ENCODE assay signal across 8 cellular contexts in genomic region chr12:31117203-31118011, GRCh38. TPM values are rescaled to one million over a fixed set of nuclear protein-coding genes. Genes with fewer than 3 reads are reported as not detected.
A peak's percentile ranks its signal among the peaks of the same experiment; 100 is the strongest.
DNase-seq lines count a peak whose midpoint lies in the region; ATAC-seq and TF ChIP-seq lines count a peak whose summit lies in the region.

No MANE protein-coding gene starts in this region.

- DNase-seq in GDM1 (lab: John Stamatoyannopoulos, UW) = peak; percentile 26
- peak; percentile 3 for DNase-seq in HCEC 1CT
- peak; percentile 40 for DNase-seq in NCI-H2107 treated with DMSO at 0.1 percent for 48 hours (lab: John Stamatoyannopoulos, UW; ENCODE audit: unreplicated experiment)
- peak; percentile 83 for DNase-seq in activated CD8-positive, alpha-beta memory T cell treated with anti-CD3 and anti-CD28 coated beads for 24 hours
- DNase-seq in erythroblast (lab: John Stamatoyannopoulos, UW) = peak; percentile 45 to 64
- DNase-seq in naive thymus-derived CD4-positive, alpha-beta T cell = peak in 8 of 9 donors; percentile 50 to 64 (median 54)
- DNase-seq in stimulated activated naive CD8-positive, alpha-beta T cell treated with anti-CD3 and anti-CD28 coated beads, Interleukin-15, amount 100 ng/mL, for 72 hours = peak; percentile 45 to 74
- no peak for DNase-seq in GM19240 (ENCODE audit: insufficient read length, low spot score)

- peaks cover 0 to 7% of the 10 kb centered on the region in 2 donors for H3K27me3 ChIP-seq in naive thymus-derived CD4-positive, alpha-beta T cell (ENCODE audit: control insufficient read depth in 2 of 2, insufficient read depth in 2 of 2, low read length in 2 of 2)

- CTCF ChIA-PET in naive thymus-derived CD4-positive, alpha-beta T cell (lab: Charles Lee) = no interaction called here

- H3K9me3 ChIP-seq in naive thymus-derived CD4-positive, alpha-beta T cell (ENCODE audit: control insufficient read depth in 2 of 3, low read length in 3 of 3) = no peaks in the 10 kb centered on the region

- H3K36me3 Mint-ChIP-seq in naive thymus-derived CD4-positive, alpha-beta T cell = no peaks in the 10 kb centered on the region

- H3K9me3 Mint-ChIP-seq in naive thymus-derived CD4-positive, alpha-beta T cell = peaks cover 0 to 3% (median 0%) of the 10 kb centered on the region in 11 donors
- no peaks in the 10 kb centered on the region for H3K9me3 Mint-ChIP-seq in stimulated activated naive CD8-positive, alpha-beta T cell treated with anti-CD3 and anti-CD28 coated beads, Interleukin-15, amount 100 ng/mL, for 72 hours

- peak overlapping the region; percentile 71 for H3K4me3 ChIP-seq in naive thymus-derived CD4-positive, alpha-beta T cell (ENCODE audit: low read length)

- POLR2A ChIA-PET in naive thymus-derived CD4-positive, alpha-beta T cell (lab: Charles Lee) = interaction anchor here (0.6 kb wide), 1 partner anchor 208 kb away, joined by 4 read pairs; no protein-coding TSS in a partner anchor

- ATAC-seq in naive thymus-derived CD4-positive, alpha-beta T cell = peak; percentile 84
- ATAC-seq in stimulated activated naive CD8-positive, alpha-beta T cell treated with anti-CD3 and anti-CD28 coated beads, Interleukin-15, amount 100 ng/mL, for 72 hours = peak; percentile 43

- peak overlapping the region; percentile 14 for H3K27ac ChIP-seq in naive thymus-derived CD4-positive, alpha-beta T cell (ENCODE audit: low read depth, low read length)

- H3K4me1 Mint-ChIP-seq in naive thymus-derived CD4-positive, alpha-beta T cell = peaks cover 0 to 13% (median 9%) of the 10 kb centered on the region in 7 donors
- peaks cover 30% of the 10 kb centered on the region for H3K4me1 Mint-ChIP-seq in stimulated activated naive CD8-positive, alpha-beta T cell treated with anti-CD3 and anti-CD28 coated beads, Interleukin-15, amount 100 ng/mL, for 72 hours

- peak overlapping the region in 1 of 9 donors; percentile 51 for H3K27ac Mint-ChIP-seq in naive thymus-derived CD4-positive, alpha-beta T cell
- H3K27ac Mint-ChIP-seq in stimulated activated naive CD8-positive, alpha-beta T cell treated with anti-CD3 and anti-CD28 coated beads, Interleukin-15, amount 100 ng/mL, for 72 hours = peak overlapping the region; percentile 69 to 87

- intact Hi-C loops in naive thymus-derived CD4-positive, alpha-beta T cell (cut with micrococcal nuclease) = loop anchor here (1.0 to 5.0 kb wide), 4 partner anchors 121 to 520 kb away; no protein-coding TSS in a partner anchor

- no peaks in the 10 kb centered on the region for H3K36me3 ChIP-seq in naive thymus-derived CD4-positive, alpha-beta T cell (ENCODE audit: control insufficient read depth in 2 of 3, insufficient read depth in 3 of 3, low read length in 3 of 3)

- H3K27me3 Mint-ChIP-seq in naive thymus-derived CD4-positive, alpha-beta T cell = peaks cover 0 to 40% (median 6%) of the 10 kb centered on the region in 5 donors
- H3K27me3 Mint-ChIP-seq in stimulated activated naive CD8-positive, alpha-beta T cell treated with anti-CD3 and anti-CD28 coated beads, Interleukin-15, amount 100 ng/mL, for 72 hours = peaks cover 29% of the 10 kb centered on the region

- peaks cover 12 to 18% of the 10 kb centered on the region in 2 donors for H3K4me1 ChIP-seq in naive thymus-derived CD4-positive, alpha-beta T cell (ENCODE audit: control insufficient read depth in 2 of 2, insufficient read depth in 2 of 2, low read length in 2 of 2)

- no peak for TF ChIP-seq POLR2A in erythroblast (IDR thresholded peaks at IDR 0.05; ENCODE audit: low read length)

- H3K4me3 Mint-ChIP-seq in naive thymus-derived CD4-positive, alpha-beta T cell = peak overlapping the region; percentile 65 to 88 (median 78)
- H3K4me3 Mint-ChIP-seq in stimulated activated naive CD8-positive, alpha-beta T cell treated with anti-CD3 and anti-CD28 coated beads, Interleukin-15, amount 100 ng/mL, for 72 hours = peak overlapping the region; percentile 79 to 86

RNA-seq across cellular contexts. Expression of gene DDX11, which starts 43.7 kb away (rescaled TPM):
- 100 to 1,000 TPM in 1 of 5 experiments, 10 to 100 TPM in 4; 40.3 to 123 (median 58.7) TPM for total RNA-seq in naive thymus-derived CD4-positive, alpha-beta T cell
- polyA plus RNA-seq in naive thymus-derived CD4-positive, alpha-beta T cell = 10 to 100 TPM in 1 of 2 donors, 1 to 10 TPM in 1; 1.5 to 25.4 TPM
